ENCODE assay signal across 8 cellular contexts in the genomic region with DNA sequence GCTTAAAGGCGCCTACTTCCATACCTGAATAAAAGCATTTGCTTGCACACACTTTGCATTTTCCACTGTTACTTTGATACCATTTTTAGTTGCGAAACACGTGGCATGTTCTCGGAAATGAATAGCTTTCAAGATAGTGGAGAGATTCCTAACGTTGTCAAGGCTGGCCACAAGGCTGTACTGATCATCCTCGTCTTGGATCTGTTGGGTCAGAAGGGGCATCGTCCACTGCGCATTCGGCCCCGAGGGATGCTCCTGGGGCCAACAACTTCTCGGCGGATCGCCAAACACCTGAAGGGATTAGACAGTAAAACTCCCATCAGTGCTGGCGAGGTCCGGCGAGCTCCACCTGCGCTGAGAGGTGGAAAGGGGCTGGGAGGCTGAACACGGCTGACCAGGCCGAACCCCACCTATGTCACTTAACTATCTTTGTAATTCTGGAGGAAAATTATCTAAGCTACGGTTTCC.
A peak's percentile ranks its signal among the peaks of the same experiment; 100 is the strongest.
DNase-seq lines count a peak whose midpoint lies in the region; ATAC-seq and TF ChIP-seq lines count a peak whose summit lies in the region.

No MANE protein-coding gene starts in this region.

- DNase-seq in AG09309 (ENCODE audit: low read depth) (no peak), RWPE2 (ENCODE audit: low spot score) (peak; percentile 70), kidney tubule cell (ENCODE audit: low spot score) (no peak), GOT3 (lab: John Stamatoyannopoulos, UW) (no peak)

- H3K9ac ChIP-seq in endocrine pancreas (ENCODE audit: control insufficient read depth, insufficient read depth, low read length) (peak overlapping the region; percentile 73), muscle layer of colon (ENCODE audit: low read length) (peak overlapping the region; percentile 86)

- H3K4me1 ChIP-seq in RWPE2 (ENCODE audit: insufficient read depth, poor library complexity, severe bottlenecking) (peaks cover 23% of the 10 kb centered on the region), endocrine pancreas (ENCODE audit: control insufficient read depth, insufficient read depth, low read length) (peaks cover 10% of the 10 kb centered on the region), muscle layer of colon (ENCODE audit: insufficient read depth, low read length) (peaks cover 26% of the 10 kb centered on the region)

- H3K27me3 ChIP-seq in RWPE2 (ENCODE audit: insufficient read depth, poor library complexity, severe bottlenecking) (no peaks in the 10 kb centered on the region), endocrine pancreas (ENCODE audit: control insufficient read depth, insufficient read depth, low read length) (no peaks in the 10 kb centered on the region), muscle layer of colon (ENCODE audit: control insufficient read depth in 1 of 2, insufficient read depth in 2 of 2, low read length in 2 of 2) (no peaks in the 10 kb centered on the region)

- H3K4me3 ChIP-seq in AG09309 (ENCODE audit: control insufficient read depth, low read depth, low read length) (peak overlapping the region; percentile 99), RWPE2 (ENCODE audit: severe bottlenecking) (peak overlapping the region; percentile 58), endocrine pancreas (ENCODE audit: control insufficient read depth, insufficient read depth, low read length) (peak overlapping the region; percentile 88), muscle layer of colon (ENCODE audit: low read depth in 1 of 2, low read length in 2 of 2) (peak overlapping the region; percentile 72 to 76)

- H3K27ac ChIP-seq in RWPE2 (ENCODE audit: poor library complexity, severe bottlenecking) (peak overlapping the region; percentile 67), muscle layer of colon (ENCODE audit: low read depth, low read length) (peak overlapping the region; percentile 80)

- H3K9me3 ChIP-seq in RWPE2 (ENCODE audit: severe bottlenecking) (no peaks in the 10 kb centered on the region), endocrine pancreas (ENCODE audit: control insufficient read depth, low read length) (no peaks in the 10 kb centered on the region), muscle layer of colon (ENCODE audit: low read length) (no peaks in the 10 kb centered on the region)

- H3K36me3 ChIP-seq in RWPE2 (ENCODE audit: low read depth) = peaks cover 73% of the 10 kb centered on the region
- H3K36me3 ChIP-seq in endocrine pancreas (ENCODE audit: control insufficient read depth, insufficient read depth, low read length) = no peaks in the 10 kb centered on the region
- peaks cover 17% of the 10 kb centered on the region for H3K36me3 ChIP-seq in muscle layer of colon (ENCODE audit: insufficient read depth, low read length)

- TF ChIP-seq CTCF in AG09309 (IDR thresholded peaks at IDR 0.05; ENCODE audit: control insufficient read depth, insufficient read depth, low read depth, low read length, missing control alignments) = no peak
- no peak for TF ChIP-seq CTCF in RWPE2 (IDR thresholded peaks at IDR 0.05; ENCODE audit: poor library complexity, severe bottlenecking)

- ATAC-seq in GM18907 (IDR thresholded peaks at IDR 0.05; ENCODE audit: unreplicated experiment) (peak; percentile 32), HG03095 (IDR thresholded peaks at IDR 0.05; ENCODE audit: unreplicated experiment) (peak; percentile 9), RWPE2 (ENCODE audit: low read depth) (peak; percentile 28)
